ENCODE assay signal across 21 cellular contexts in the genomic region with DNA sequence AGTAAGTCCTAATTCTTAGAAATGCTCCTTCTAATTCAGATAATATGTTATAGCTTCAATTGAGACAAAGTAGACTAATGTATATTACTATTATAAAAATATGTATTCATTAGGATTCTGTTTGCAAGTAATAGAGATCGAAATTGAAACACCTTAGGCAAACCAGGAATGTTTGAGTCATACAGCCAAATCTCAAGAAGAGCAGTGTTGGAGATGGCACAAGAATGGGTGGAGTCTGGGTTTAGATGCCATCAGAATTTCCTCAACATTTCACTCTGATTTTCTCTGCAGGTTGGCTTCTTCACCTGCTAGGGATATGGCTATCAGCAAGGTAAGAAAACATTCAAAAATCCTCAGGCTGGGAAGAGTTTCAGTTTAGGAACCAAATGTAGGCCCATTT.
"Had no signal": no experiment of that assay in that cellular context is flagged by ENCODE, and none has a peak within 500 bp of the region (broad histone marks: within the 10 kb centered on the region; RNA-seq: fewer than 3 reads in every experiment).

No MANE protein-coding gene starts in this region.

- DNase-seq: cortex of kidney; effector memory CD8-positive, alpha-beta T cell; erythroblast; esophagus squamous epithelium; immature natural killer cell; islet precursor cell; lower lobe of right lung; natural killer cell; occipital lobe; ovary; psoas muscle; right lobe of liver; small intestine; stimulated activated CD4-positive, alpha-beta T cell treated with anti-CD3 and anti-CD28 coated beads, Interleukin-15, amount 100 ng/mL, for 24 hours; stimulated activated CD4-positive, alpha-beta T cell treated with anti-CD3 and anti-CD28 coated beads, Interleukin-4, amount 100 ng/mL, for 1 hour; stimulated activated naive CD4-positive, alpha-beta T cell treated with Interleukin-2 at 50 U/mL for 16 hours; stomach; thyroid gland; trophoblast cell had no signal

- H3K4me3 ChIP-seq: esophagus squamous epithelium, lower lobe of right lung, ovary, psoas muscle, right lobe of liver, stomach, thyroid gland had no signal

- H3K27ac ChIP-seq: esophagus squamous epithelium, lower lobe of right lung, ovary, psoas muscle, right lobe of liver, stomach, thyroid gland had no signal

- FAIRE-seq: endometrium, frontal cortex, small intestine had no signal

- H3K36me3 ChIP-seq: esophagus squamous epithelium, lower lobe of right lung, ovary, right lobe of liver, stomach, thyroid gland had no signal

- H3K4me1 ChIP-seq: esophagus squamous epithelium, lower lobe of right lung, psoas muscle, right lobe of liver, stomach, thyroid gland had no signal

- H3K9me3 ChIP-seq: esophagus squamous epithelium, lower lobe of right lung, ovary, psoas muscle, right lobe of liver, stomach, thyroid gland had no signal

- H3K27me3 ChIP-seq: esophagus squamous epithelium, ovary, right lobe of liver, stomach, thyroid gland had no signal
